13 cellular contexts compared by ENCODE assay signal in genomic region chr10:95508730-95509129, GRCh38. TPM values are rescaled to one million over a fixed set of nuclear protein-coding genes. Genes with fewer than 3 reads are reported as not detected.
DNase-seq lines count a peak whose midpoint lies in the region; ATAC-seq and TF ChIP-seq lines count a peak whose summit lies in the region.
"Had no signal": no experiment of that assay in that cellular context is flagged by ENCODE, and none has a peak within 500 bp of the region (broad histone marks: within the 10 kb centered on the region; RNA-seq: fewer than 3 reads in every experiment).

No MANE protein-coding gene starts in this region.

- H3K36me3 ChIP-seq in mucosa of rectum (ENCODE audit: control insufficient read depth in 2 of 2, insufficient read depth in 2 of 2, low read length in 2 of 2) (no peaks in the 10 kb centered on the region), tibial artery (no peaks in the 10 kb centered on the region)

- H3K9me3 ChIP-seq in mucosa of rectum (ENCODE audit: control insufficient read depth in 2 of 2, low read length in 2 of 2) (no peaks in the 10 kb centered on the region), tibial artery (no peaks in the 10 kb centered on the region)

- TF ChIP-seq CTCF in fibroblast of villous mesenchyme (IDR thresholded peaks at IDR 0.05; ENCODE audit: insufficient read depth, low read depth, low read length), result no peak
- TF ChIP-seq CTCF in tibial artery (IDR thresholded peaks at IDR 0.05), result no peak

- ATAC-seq in HG02973 (IDR thresholded peaks at IDR 0.05; ENCODE audit: unreplicated experiment) (no peak), HG03571 (IDR thresholded peaks at IDR 0.05; ENCODE audit: unreplicated experiment) (no peak), GM19324 (IDR thresholded peaks at IDR 0.05; ENCODE audit: low FRiP score, unreplicated experiment) (no peak)
- ATAC-seq: esophagus mucosa; stimulated activated naive CD8-positive, alpha-beta T cell treated with anti-CD3 and anti-CD28 coated beads, Interleukin-15, Interleukin-2, amounts not matched to agents 100 U/mL and 50 U/mL, for 24 hours had no signal

- H3K27ac ChIP-seq in mucosa of rectum (ENCODE audit: low read depth in 2 of 2, low read length in 2 of 2) (peak overlapping the region; percentile 39 to 52), tibial artery (peak overlapping the region; percentile 82 to 89)

- H3K4me1 ChIP-seq in mucosa of rectum (ENCODE audit: control insufficient read depth in 2 of 2, insufficient read depth in 2 of 2, low read length in 2 of 2) (peaks cover 0 to 14% of the 10 kb centered on the region in 2 donors), tibial artery (peaks cover 3 to 100% (median 89%) of the 10 kb centered on the region in 4 donors)

- H3K27me3 ChIP-seq in mucosa of rectum (ENCODE audit: control insufficient read depth in 2 of 2, insufficient read depth in 2 of 2, low read length in 2 of 2) (no peaks in the 10 kb centered on the region), tibial artery (no peaks in the 10 kb centered on the region)

- DNase-seq in amniotic epithelial cell (ENCODE audit: low read depth) (peak; percentile 23), fibroblast of villous mesenchyme (ENCODE audit: low read depth) (peak; percentile 69), tibial artery (no peak), OCI-M1 (lab: John Stamatoyannopoulos, UW) (no peak)
- DNase-seq: activated naive CD8-positive, alpha-beta T cell treated with anti-CD3 and anti-CD28 coated beads, Interleukin-2, amount 10 ng/mL, durations not matched to agents 7 days and 5 days; midbrain; NCI-H187; stimulated activated naive CD8-positive, alpha-beta T cell treated with anti-CD3 and anti-CD28 coated beads, Interleukin-15, Interleukin-2, amounts not matched to agents 100 U/mL and 50 U/mL, for 24 hours had no signal

- H3K9ac ChIP-seq in mucosa of rectum (ENCODE audit: low read depth in 1 of 2, low read length in 2 of 2), result no peak overlapping the region

- H3K4me3 ChIP-seq in fibroblast of villous mesenchyme (ENCODE audit: low read depth, low read length) (peak overlapping the region; percentile 15), mucosa of rectum (ENCODE audit: low read length in 2 of 2) (no peak overlapping the region), tibial artery (no peak overlapping the region)

- intact Hi-C loops in tibial artery (cut with DNase I; ENCODE audit: low total_unique reads), result no loop called here

RNA-seq across cellular contexts. Expression of gene SORBS1, which starts 52.4 kb away (rescaled TPM):
- 8.2 and 13.2 TPM in 2 replicates for total RNA-seq in fibroblast of villous mesenchyme

Comparison
In these comparisons a context has a peak if more than half of its experiments do, and no peak if none do; other contexts are left out.
1. DNase-seq: peak in amniotic epithelial cell (single experiment) and fibroblast of villous mesenchyme (single experiment); none in tibial artery (0 of 2) and OCI-M1 (single experiment).